ENCODE assay signal across 14 cellular contexts in genomic region chr12:5094550-5094949, GRCh38. TPM values are rescaled to one million over a fixed set of nuclear protein-coding genes. Genes with fewer than 3 reads are reported as not detected.
"Had no signal": no experiment of that assay in that cellular context is flagged by ENCODE, and none has a peak within 500 bp of the region (broad histone marks: within the 10 kb centered on the region; RNA-seq: fewer than 3 reads in every experiment).

No MANE protein-coding gene starts in this region.

- DNase-seq: activated CD4-positive, alpha-beta T cell treated with anti-CD3 and anti-CD28 coated beads for 1 hour; activated CD4-positive, alpha-beta T cell treated with anti-CD3 and anti-CD28 coated beads, Interleukin-2, amount 50 U/mL, for 48 hours; activated naive CD4-positive, alpha-beta T cell treated with anti-CD3 and anti-CD28 coated beads, Interleukin-2, amount 10 ng/mL, durations not matched to agents 7 days and 5 days; foreskin fibroblast; hypothalamus; mesenchymal stem cell; nucleus accumbens; posterior cingulate gyrus; stimulated activated CD4-positive, alpha-beta T cell treated with anti-CD3 and anti-CD28 coated beads, Interleukin-2, amount 100 ng/mL, for 48 hours; tibial artery had no signal

- ATAC-seq: activated T-helper 17 cell treated with anti-CD3 and anti-CD28 coated beads, Interleukin-2, amount 50 U/mL, for 72 hours; esophagus mucosa; stimulated activated memory B cell treated with anti-CD40 and anti-IgM and Interleukin-4, amounts not matched to agents 10 μg/mL and 1 μg/mL and 100 μg/mL, for 72 hours had no signal

RNA-seq across cellular contexts. Expression of gene KCNA5, which starts 50.9 kb away (rescaled TPM):
- total RNA-seq: activated T-helper 17 cell treated with anti-CD3 and anti-CD28 coated beads, Interleukin-2, amount 50 U/mL, for 72 hours; esophagus mucosa; vagina had no signal
